Comparison of ENCODE assay signal across 8 cellular contexts in genomic region chr7:102426268-102427031, GRCh38. TPM values are rescaled to one million over a fixed set of nuclear protein-coding genes. Genes with fewer than 3 reads are reported as not detected.
A peak's percentile ranks its signal among the peaks of the same experiment; 100 is the strongest.
DNase-seq lines count a peak whose midpoint lies in the region; ATAC-seq, FAIRE-seq and TF ChIP-seq lines count a peak whose summit lies in the region.

No MANE protein-coding gene starts in this region.

- H3K27ac ChIP-seq in esophagus squamous epithelium (peak overlapping the region; percentile 72 to 82 (median 75)), A673 (ENCODE audit: low read depth, low read length, poor library complexity, severe bottlenecking) (no peak overlapping the region)

- peaks cover 0 to 40% (median 7%) of the 10 kb centered on the region in 3 donors for H3K4me1 ChIP-seq in esophagus squamous epithelium
- H3K4me1 ChIP-seq in A673 (ENCODE audit: insufficient read depth, low read length, poor library complexity, severe bottlenecking), result peaks cover 7% of the 10 kb centered on the region

- H3K36me3 ChIP-seq in esophagus squamous epithelium (peaks cover 0 to 66% (median 5%) of the 10 kb centered on the region in 3 donors), A673 (ENCODE audit: insufficient read depth, low read length, poor library complexity, severe bottlenecking) (peaks cover 9% of the 10 kb centered on the region)

- no TSS peak for BruUV-seq in A673 (replicated peaks; lab: Mats Ljungman, UMichigan)

- H3K36me3 Mint-ChIP-seq in activated CD4-positive, alpha-beta T cell treated with anti-CD3 and anti-CD28 coated beads, Interleukin-2, amount 10 ng/mL, durations not matched to agents 24 days and 14 days (ENCODE audit: low read depth), result peaks cover 34% of the 10 kb centered on the region

- DNase-seq in GM19239 (ENCODE audit: insufficient read length, low spot score) (peak; percentile 60), esophagus squamous epithelium (lab: John Stamatoyannopoulos, UW) (no peak), NCI-H128 (lab: John Stamatoyannopoulos, UW; ENCODE audit: unreplicated experiment) (no peak), A673 (ENCODE audit: low spot score) (no peak), DMS114 treated with DMSO at 0.1 percent for 48 hours (lab: John Stamatoyannopoulos, UW; ENCODE audit: unreplicated experiment) (no peak)
- peak; percentile 93 for DNase-seq in activated CD4-positive, alpha-beta T cell treated with anti-CD3 and anti-CD28 coated beads, Interleukin-2, amount 10 ng/mL, durations not matched to agents 24 days and 14 days
- DNase-seq in stimulated activated CD8-positive, alpha-beta memory T cell treated with anti-CD3 and anti-CD28 coated beads, Interleukin-12 subunit alpha, Interleukin-12 subunit beta, amount 100 ng/mL, for 24 hours (ENCODE audit: extremely low read depth), result peak; percentile 53

- peaks cover 60% of the 10 kb centered on the region for H3K4me1 Mint-ChIP-seq in activated CD4-positive, alpha-beta T cell treated with anti-CD3 and anti-CD28 coated beads, Interleukin-2, amount 10 ng/mL, durations not matched to agents 24 days and 14 days

- intact Hi-C loops in activated CD4-positive, alpha-beta T cell treated with anti-CD3 and anti-CD28 coated beads, Interleukin-2, amount 10 ng/mL, durations not matched to agents 24 days and 14 days (cut with micrococcal nuclease), result loop anchor here (1.0 to 2.0 kb wide), 5 partner anchors 9 to 38 kb away; partner anchors contain the start of genes ALKBH4, LRWD1 and PRKRIP1
- intact Hi-C loops in esophagus squamous epithelium (cut with DNase I) (no loop called here), A673 (cut with micrococcal nuclease; ENCODE audit: unreplicated experiment) (no loop called here)

- H3K4me3 ChIP-seq in esophagus squamous epithelium, result peak overlapping the region in 1 of 4 donors; percentile 38
- no peak overlapping the region for H3K4me3 ChIP-seq in A673 (ENCODE audit: low read depth, low read length, poor library complexity, severe bottlenecking)

- POLR2A ChIA-PET in A673 (lab: Charles Lee; ENCODE audit: low non-redundant PET), result no interaction called here

- 77 to 78% methylated on average over 14 to 15 of the region's 16 CpGs for WGBS in esophagus squamous epithelium, 2 donors

- H3K9me3 ChIP-seq in esophagus squamous epithelium, result no peaks in the 10 kb centered on the region
- H3K9me3 ChIP-seq in A673 (ENCODE audit: low read depth, low read length, poor library complexity, severe bottlenecking), result no peaks in the 10 kb centered on the region

- peak; percentile 98 for FAIRE-seq in GM19239 (lab: Jason Lieb, UNC)

- TF ChIP-seq POLR2A in esophagus squamous epithelium (IDR thresholded peaks at IDR 0.05), result peak in 1 of 4 donors; percentile 8

- CTCF ChIA-PET in A673 (lab: Charles Lee), result no interaction called here

- peak overlapping the region; percentile 100 for H3K27ac Mint-ChIP-seq in activated CD4-positive, alpha-beta T cell treated with anti-CD3 and anti-CD28 coated beads, Interleukin-2, amount 10 ng/mL, durations not matched to agents 24 days and 14 days

- H3K27me3 ChIP-seq in esophagus squamous epithelium, result no peaks in the 10 kb centered on the region
- H3K27me3 ChIP-seq in A673 (replicated peaks; ENCODE audit: insufficient read depth, low read depth, low read length, poor library complexity), result no peaks in the 10 kb centered on the region

- peak; percentile 41 for ATAC-seq in HG03196 (IDR thresholded peaks at IDR 0.05; ENCODE audit: unreplicated experiment)

- TF ChIP-seq CTCF in esophagus squamous epithelium (IDR thresholded peaks at IDR 0.05) (no peak), A673 (conservative IDR thresholded peaks at IDR 0.05; ENCODE audit: low read depth, low read length) (no peak)

- no peaks in the 10 kb centered on the region for H3K9me3 Mint-ChIP-seq in activated CD4-positive, alpha-beta T cell treated with anti-CD3 and anti-CD28 coated beads, Interleukin-2, amount 10 ng/mL, durations not matched to agents 24 days and 14 days

- H3K27me3 Mint-ChIP-seq in activated CD4-positive, alpha-beta T cell treated with anti-CD3 and anti-CD28 coated beads, Interleukin-2, amount 10 ng/mL, durations not matched to agents 24 days and 14 days, result no peaks in the 10 kb centered on the region

- H3K4me3 Mint-ChIP-seq in activated CD4-positive, alpha-beta T cell treated with anti-CD3 and anti-CD28 coated beads, Interleukin-2, amount 10 ng/mL, durations not matched to agents 24 days and 14 days, result peak overlapping the region; percentile 93

RNA-seq across cellular contexts. Expression of gene ORAI2, which starts 6.9 kb away (rescaled TPM):
- 45.8 and 49.8 TPM in 2 replicates for total RNA-seq in activated CD4-positive, alpha-beta T cell treated with anti-CD3 and anti-CD28 coated beads, Interleukin-2, amount 10 ng/mL, durations not matched to agents 24 days and 14 days
- 1 to 10 TPM in 3 of 4 donors, under 1 TPM in 1; 0.30 to 9.1 (median 5.1) TPM for total RNA-seq in esophagus squamous epithelium
- total RNA-seq in A673 (2021), result 35.2 and 37.0 TPM in 2 replicates

RNA-seq across cellular contexts. Expression of gene PRKRIP1, which starts 30.3 kb away (rescaled TPM):
- total RNA-seq in activated CD4-positive, alpha-beta T cell treated with anti-CD3 and anti-CD28 coated beads, Interleukin-2, amount 10 ng/mL, durations not matched to agents 24 days and 14 days, result 26.4 and 31.7 TPM in 2 replicates
- total RNA-seq in esophagus squamous epithelium, result 10 to 100 TPM; 12.5 to 24.6 (median 16.5) TPM
- total RNA-seq in A673 (2021), result 24.9 and 30.8 TPM in 2 replicates

RNA-seq across cellular contexts. Expression of gene ALKBH4, which starts 38.2 kb away (rescaled TPM):
- total RNA-seq in activated CD4-positive, alpha-beta T cell treated with anti-CD3 and anti-CD28 coated beads, Interleukin-2, amount 10 ng/mL, durations not matched to agents 24 days and 14 days, result 9.9 and 10.9 TPM in 2 replicates
- total RNA-seq in esophagus squamous epithelium (10 to 100 TPM in 3 of 4 donors, 1 to 10 TPM in 1; 7.3 to 31.7 (median 13.3) TPM), A673 (2021) (17.0 and 17.7 TPM in 2 replicates)

RNA-seq across cellular contexts. Expression of gene LRWD1, which starts 38.3 kb away (rescaled TPM):
- total RNA-seq in activated CD4-positive, alpha-beta T cell treated with anti-CD3 and anti-CD28 coated beads, Interleukin-2, amount 10 ng/mL, durations not matched to agents 24 days and 14 days, result 30.5 and 32.4 TPM in 2 replicates
- total RNA-seq in esophagus squamous epithelium, result 10 to 100 TPM in 2 of 4 donors, 1 to 10 TPM in 2; 5.8 to 16.9 (median 11.2) TPM
- 43.8 and 48.5 TPM in 2 replicates for total RNA-seq in A673 (2021)

RNA-seq across cellular contexts. Expression of gene POLR2J, which starts 52.3 kb away (rescaled TPM):
- 46.8 and 50.8 TPM in 2 replicates for total RNA-seq in activated CD4-positive, alpha-beta T cell treated with anti-CD3 and anti-CD28 coated beads, Interleukin-2, amount 10 ng/mL, durations not matched to agents 24 days and 14 days
- total RNA-seq in esophagus squamous epithelium (10 to 100 TPM; 16.8 to 36.0 (median 22.5) TPM), A673 (2021) (52.2 and 60.9 TPM in 2 replicates)

Comparison
In these comparisons a context has a peak if more than half of its experiments do, and no peak if none do; other contexts are left out.
1. DNase-seq: peak in GM19239 (single experiment), activated CD4-positive, alpha-beta T cell treated with anti-CD3 and anti-CD28 coated beads, Interleukin-2, amount 10 ng/mL, durations not matched to agents 24 days and 14 days (single experiment) and stimulated activated CD8-positive, alpha-beta memory T cell treated with anti-CD3 and anti-CD28 coated beads, Interleukin-12 subunit alpha, Interleukin-12 subunit beta, amount 100 ng/mL, for 24 hours (single experiment); none in esophagus squamous epithelium (single experiment), NCI-H128 (single experiment), A673 (single experiment) and DMS114 treated with DMSO at 0.1 percent for 48 hours (single experiment).